In genomic region chr1:230069813-230070212, GRCh38 we compare ENCODE assay signal across 12 cellular contexts. TPM values are rescaled to one million over a fixed set of nuclear protein-coding genes. Genes with fewer than 3 reads are reported as not detected.
DNase-seq lines count a peak whose midpoint lies in the region; ATAC-seq and TF ChIP-seq lines count a peak whose summit lies in the region.
"Had no signal": no experiment of that assay in that cellular context is flagged by ENCODE, and none has a peak within 500 bp of the region (broad histone marks: within the 10 kb centered on the region; RNA-seq: fewer than 3 reads in every experiment).

No MANE protein-coding gene starts in this region.

- H3K27ac Mint-ChIP-seq in activated CD8-positive, alpha-beta T cell treated with anti-CD3 and anti-CD28 coated beads for 36 hours, result no peak overlapping the region
- H3K27ac Mint-ChIP-seq in activated CD8-positive, alpha-beta T cell treated with anti-CD3 and anti-CD28 coated beads, Interleukin-2, amount 10 ng/mL, durations not matched to agents 7 days and 5 days, result no peak overlapping the region
- no peak overlapping the region for H3K27ac Mint-ChIP-seq in naive thymus-derived CD8-positive, alpha-beta T cell

- BruUV-seq in OCI-LY7 (replicated peaks; lab: Mats Ljungman, UMichigan), result no TSS peak

- no peak overlapping the region for H3K4me3 ChIP-seq in OCI-LY7 (ENCODE audit: low read depth, low read length, poor library complexity, severe bottlenecking)
- peak overlapping the region; percentile 1 to 95 (median 56) for H3K4me3 ChIP-seq in esophagus muscularis mucosa
- no peak overlapping the region for H3K4me3 ChIP-seq in skeletal muscle satellite cell (ENCODE audit: low read length)
- H3K4me3 ChIP-seq: lung had no signal

- H3K36me3 ChIP-seq in OCI-LY7 (ENCODE audit: insufficient read depth, low read length) (no peaks in the 10 kb centered on the region), esophagus muscularis mucosa (no peaks in the 10 kb centered on the region), skeletal muscle satellite cell (ENCODE audit: insufficient read depth, low read length) (no peaks in the 10 kb centered on the region)

- H3K4me2 ChIP-seq in OCI-LY7 (ENCODE audit: low read length) (peak overlapping the region; percentile 85), skeletal muscle satellite cell (ENCODE audit: low read length) (peak overlapping the region; percentile 83)

- H3K9ac ChIP-seq in skeletal muscle satellite cell (ENCODE audit: low read depth, low read length), result peak overlapping the region; percentile 1

- no peaks in the 10 kb centered on the region for H3K27me3 Mint-ChIP-seq in activated CD8-positive, alpha-beta T cell treated with anti-CD3 and anti-CD28 coated beads for 36 hours
- H3K27me3 Mint-ChIP-seq in activated CD8-positive, alpha-beta T cell treated with anti-CD3 and anti-CD28 coated beads, Interleukin-2, amount 10 ng/mL, durations not matched to agents 7 days and 5 days (ENCODE audit: low read depth), result no peaks in the 10 kb centered on the region
- H3K27me3 Mint-ChIP-seq in naive thymus-derived CD8-positive, alpha-beta T cell, result no peaks in the 10 kb centered on the region

- H3K27me3 ChIP-seq in esophagus muscularis mucosa (no peaks in the 10 kb centered on the region), skeletal muscle satellite cell (ENCODE audit: control insufficient read depth, insufficient read depth, low read length) (no peaks in the 10 kb centered on the region)

- CTCF ChIA-PET in activated CD8-positive, alpha-beta T cell treated with anti-CD3 and anti-CD28 coated beads for 36 hours (lab: Charles Lee), result interaction anchor here (1.2 to 4.4 kb wide), 5 partner anchors 10 to 409 kb away, joined by 3 to 21 read pairs (median 5); no protein-coding TSS in a partner anchor
- CTCF ChIA-PET in activated CD8-positive, alpha-beta T cell treated with anti-CD3 and anti-CD28 coated beads, Interleukin-2, amount 10 ng/mL, durations not matched to agents 7 days and 5 days (lab: Charles Lee), result interaction anchor here (0.8 to 1.8 kb wide), 5 partner anchors 9 to 97 kb away, joined by 4 to 6 read pairs (median 5); no protein-coding TSS in a partner anchor
- CTCF ChIA-PET in OCI-LY7 (lab: Charles Lee; ENCODE audit: unreplicated experiment), result interaction anchor here (0.6 kb wide), 2 partner anchors 166 to 403 kb away, joined by 3 to 12 read pairs; no protein-coding TSS in a partner anchor

- TF ChIP-seq EP300 in esophagus muscularis mucosa (IDR thresholded peaks at IDR 0.05), result no peak

- ATAC-seq in activated CD8-positive, alpha-beta T cell treated with anti-CD3 and anti-CD28 coated beads for 36 hours, result no peak
- no peak for ATAC-seq in activated CD8-positive, alpha-beta T cell treated with anti-CD3 and anti-CD28 coated beads, Interleukin-2, amount 10 ng/mL, durations not matched to agents 7 days and 5 days
- no peak for ATAC-seq in naive thymus-derived CD8-positive, alpha-beta T cell
- ATAC-seq: HCT116 had no signal

- H3K4me3 Mint-ChIP-seq in activated CD8-positive, alpha-beta T cell treated with anti-CD3 and anti-CD28 coated beads for 36 hours, result peak overlapping the region; percentile 88
- H3K4me3 Mint-ChIP-seq in activated CD8-positive, alpha-beta T cell treated with anti-CD3 and anti-CD28 coated beads, Interleukin-2, amount 10 ng/mL, durations not matched to agents 7 days and 5 days, result no peak overlapping the region
- peak overlapping the region in 1 of 10 donors; percentile 83 for H3K4me3 Mint-ChIP-seq in naive thymus-derived CD8-positive, alpha-beta T cell

- H4K20me1 ChIP-seq in OCI-LY7 (ENCODE audit: insufficient read depth, low read length), result peaks cover 23% of the 10 kb centered on the region

- no peaks in the 10 kb centered on the region for H3K9me2 ChIP-seq in OCI-LY7 (ENCODE audit: insufficient read depth, low read length)

- H3K79me2 ChIP-seq in OCI-LY7 (ENCODE audit: insufficient read depth, low read depth, low read length), result peaks cover 48% of the 10 kb centered on the region

- POLR2A ChIA-PET in activated CD8-positive, alpha-beta T cell treated with anti-CD3 and anti-CD28 coated beads for 36 hours (lab: Charles Lee), result interaction anchor here (0.6 to 1.8 kb wide), 3 partner anchors 14 to 711 kb away, joined by 3 to 10 read pairs (median 5); no protein-coding TSS in a partner anchor
- POLR2A ChIA-PET in activated CD8-positive, alpha-beta T cell treated with anti-CD3 and anti-CD28 coated beads, Interleukin-2, amount 10 ng/mL, durations not matched to agents 7 days and 5 days (lab: Charles Lee), result interaction anchor here (1.6 kb wide), 2 partner anchors 10 to 40 kb away, joined by 5 to 6 read pairs; no protein-coding TSS in a partner anchor
- POLR2A ChIA-PET in OCI-LY7 (lab: Charles Lee), result interaction anchor here (0.6 to 1.2 kb wide), 7 partner anchors 9 to 1945 kb away, joined by 3 to 6 read pairs (median 4); no protein-coding TSS in a partner anchor
- POLR2A ChIA-PET in naive thymus-derived CD8-positive, alpha-beta T cell (lab: Charles Lee), result no interaction called here

- no peak overlapping the region for H3K27ac ChIP-seq in OCI-LY7 (ENCODE audit: low read depth, low read length, poor library complexity, severe bottlenecking)
- H3K27ac ChIP-seq in esophagus muscularis mucosa (replicated peaks in 1 of 4), result peak overlapping the region in 1 of 4 donors; percentile 25
- H3K27ac ChIP-seq: skin epidermis had no signal

- peaks cover 5% of the 10 kb centered on the region for H3K36me3 Mint-ChIP-seq in activated CD8-positive, alpha-beta T cell treated with anti-CD3 and anti-CD28 coated beads for 36 hours (ENCODE audit: low read depth)
- H3K36me3 Mint-ChIP-seq in activated CD8-positive, alpha-beta T cell treated with anti-CD3 and anti-CD28 coated beads, Interleukin-2, amount 10 ng/mL, durations not matched to agents 7 days and 5 days (ENCODE audit: low read depth), result no peaks in the 10 kb centered on the region
- no peaks in the 10 kb centered on the region for H3K36me3 Mint-ChIP-seq in naive thymus-derived CD8-positive, alpha-beta T cell

- WGBS in esophagus muscularis mucosa, result 34% methylated on average over 4 of the region's 4 CpGs

- peaks cover 65% of the 10 kb centered on the region for H3K4me1 Mint-ChIP-seq in activated CD8-positive, alpha-beta T cell treated with anti-CD3 and anti-CD28 coated beads for 36 hours (ENCODE audit: low read depth)
- H3K4me1 Mint-ChIP-seq in activated CD8-positive, alpha-beta T cell treated with anti-CD3 and anti-CD28 coated beads, Interleukin-2, amount 10 ng/mL, durations not matched to agents 7 days and 5 days (ENCODE audit: low read depth), result peaks cover 37% of the 10 kb centered on the region
- H3K4me1 Mint-ChIP-seq in naive thymus-derived CD8-positive, alpha-beta T cell, result peaks cover 26 to 67% (median 57%) of the 10 kb centered on the region in 4 donors

- H2AFZ ChIP-seq in OCI-LY7 (ENCODE audit: low read length), result no peak overlapping the region

- DNase-seq in activated CD8-positive, alpha-beta T cell treated with anti-CD3 and anti-CD28 coated beads for 36 hours, result peak; percentile 18
- DNase-seq in activated CD8-positive, alpha-beta T cell treated with anti-CD3 and anti-CD28 coated beads, Interleukin-2, amount 10 ng/mL, durations not matched to agents 7 days and 5 days, result no peak
- no peak for DNase-seq in OCI-LY7 (ENCODE audit: low spot score)
- no peak for DNase-seq in esophagus muscularis mucosa (ENCODE audit: extremely low spot score)
- no peak for DNase-seq in naive thymus-derived CD8-positive, alpha-beta T cell
- no peak for DNase-seq in DMS53 (lab: John Stamatoyannopoulos, UW)
- no peak for DNase-seq in stimulated activated CD8-positive, alpha-beta memory T cell treated with anti-CD3 and anti-CD28 coated beads, Interleukin-4, amount 100 ng/mL, for 48 hours
- DNase-seq: cortex of kidney had no signal

- intact Hi-C loops in activated CD8-positive, alpha-beta T cell treated with anti-CD3 and anti-CD28 coated beads for 36 hours (cut with micrococcal nuclease), result no loop called here
- intact Hi-C loops in OCI-LY7 (cut with micrococcal nuclease; ENCODE audit: unreplicated experiment) (loop anchor here (2.0 to 5.0 kb wide), 2 partner anchors 97 to 511 kb away; partner anchors contain the start of gene ABCB10), esophagus muscularis mucosa (cut with DNase I) (loop anchor here (5.0 to 10.0 kb wide), 4 partner anchors 37 to 405 kb away; no protein-coding TSS in a partner anchor)

- 0 out of 2 replicates have a peak, but pooled peaks cover 4% of the 10 kb centered on the region for H3K9me3 ChIP-seq in OCI-LY7 (ENCODE audit: low read length)
- H3K9me3 ChIP-seq in esophagus muscularis mucosa, result no peaks in the 10 kb centered on the region
- no peaks in the 10 kb centered on the region for H3K9me3 ChIP-seq in skeletal muscle satellite cell (replicated peaks; ENCODE audit: low read length)

- TF ChIP-seq POLR2A in esophagus muscularis mucosa (IDR thresholded peaks at IDR 0.05; ENCODE audit: low read depth), result no peak

- no peaks in the 10 kb centered on the region for H3K9me3 Mint-ChIP-seq in activated CD8-positive, alpha-beta T cell treated with anti-CD3 and anti-CD28 coated beads for 36 hours
- H3K9me3 Mint-ChIP-seq in activated CD8-positive, alpha-beta T cell treated with anti-CD3 and anti-CD28 coated beads, Interleukin-2, amount 10 ng/mL, durations not matched to agents 7 days and 5 days (ENCODE audit: insufficient read depth), result no peaks in the 10 kb centered on the region
- no peaks in the 10 kb centered on the region for H3K9me3 Mint-ChIP-seq in naive thymus-derived CD8-positive, alpha-beta T cell

- peaks cover 26% of the 10 kb centered on the region for H3K4me1 ChIP-seq in OCI-LY7 (ENCODE audit: insufficient read depth, low read length, poor library complexity, severe bottlenecking)
- peaks cover 31 to 81% (median 73%) of the 10 kb centered on the region in 4 donors for H3K4me1 ChIP-seq in esophagus muscularis mucosa
- H3K4me1 ChIP-seq in skeletal muscle satellite cell (ENCODE audit: control insufficient read depth, insufficient read depth, low read length), result peaks cover 38% of the 10 kb centered on the region

- TF ChIP-seq CTCF in activated CD8-positive, alpha-beta T cell treated with anti-CD3 and anti-CD28 coated beads for 36 hours (IDR thresholded peaks at IDR 0.05), result no peak
- TF ChIP-seq CTCF in OCI-LY7 (conservative IDR thresholded peaks at IDR 0.05; ENCODE audit: low read length) (no peak), esophagus muscularis mucosa (IDR thresholded peaks at IDR 0.05) (no peak)

RNA-seq across cellular contexts. Expression of gene GALNT2, which starts 2.8 kb away (rescaled TPM):
- total RNA-seq in activated CD8-positive, alpha-beta T cell treated with anti-CD3 and anti-CD28 coated beads for 36 hours, result 10 to 100 TPM; 40.1 to 42.3 TPM
- 10 to 100 TPM; 20.7 to 21.2 TPM for total RNA-seq in activated CD8-positive, alpha-beta T cell treated with anti-CD3 and anti-CD28 coated beads, Interleukin-2, amount 10 ng/mL, durations not matched to agents 7 days and 5 days
- total RNA-seq in OCI-LY7 (2014; rRNA removed; shearing (Covaris generic)), result 26.3 and 29.9 TPM in 2 replicates
- 56.4 and 67.3 TPM in 2 replicates for total RNA-seq in OCI-LY7 (2022)
- 100 to 1,000 TPM in 3 of 4 donors, 10 to 100 TPM in 1; 89.6 to 145 (median 129) TPM for total RNA-seq in esophagus muscularis mucosa
- total RNA-seq in skeletal muscle satellite cell (2012; rRNA removed), result 64.9 and 78.3 TPM in 2 replicates
- 10 to 100 TPM; 20.6 to 22.2 TPM for total RNA-seq in naive thymus-derived CD8-positive, alpha-beta T cell
- polyA plus RNA-seq in naive thymus-derived CD8-positive, alpha-beta T cell, result 10 to 100 TPM; 10.7 to 15.3 (median 11.0) TPM

Comparison
In these comparisons a context has a peak if more than half of its experiments do, and no peak if none do; other contexts are left out.
1. H3K4me3 ChIP-seq: peak in esophagus muscularis mucosa (4 of 4); none in OCI-LY7 (single experiment) and skeletal muscle satellite cell (single experiment).